Comparison of ENCODE assay signal across 8 cellular contexts in the genomic region with DNA sequence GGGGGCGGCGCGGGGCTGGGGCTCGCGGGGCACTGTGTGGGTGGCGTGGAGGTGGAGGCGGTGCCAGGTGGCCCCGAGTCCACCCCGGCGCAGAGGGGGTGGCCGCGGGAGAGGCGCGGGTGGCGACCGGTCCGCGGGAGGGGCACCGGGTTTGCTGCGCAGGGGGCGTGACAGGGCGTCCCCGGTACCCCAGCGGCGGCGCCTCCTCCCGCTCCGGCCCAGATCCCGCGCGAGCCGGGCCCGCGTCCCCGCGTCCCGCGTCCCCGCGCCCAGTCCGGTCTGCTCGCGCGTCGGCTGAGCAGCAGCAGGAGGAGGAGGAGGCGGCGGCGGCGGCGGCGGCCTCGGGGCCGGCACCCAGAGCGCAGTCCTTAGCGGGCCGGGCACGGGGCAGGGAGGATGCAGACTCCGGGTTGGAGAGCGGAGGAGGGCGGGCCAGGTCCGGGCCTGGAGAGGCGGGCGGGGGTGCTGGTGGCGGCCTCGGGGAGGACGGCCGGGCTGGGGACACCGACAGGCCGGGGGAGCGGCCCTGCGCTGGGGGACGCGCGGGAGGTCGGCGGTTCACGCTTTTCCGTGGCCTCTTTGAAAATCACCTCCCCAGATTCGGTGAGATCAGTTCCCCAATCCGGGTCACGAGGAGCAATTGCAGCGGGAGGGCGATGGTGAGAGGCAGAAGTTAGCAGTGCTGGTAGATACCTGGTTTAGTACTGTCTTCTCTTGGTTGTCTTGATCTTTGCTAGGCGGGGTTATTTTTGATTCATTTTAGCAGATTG. TPM values are rescaled to one million over a fixed set of nuclear protein-coding genes. Genes with fewer than 3 reads are reported as not detected.
A peak's percentile ranks its signal among the peaks of the same experiment; 100 is the strongest.
DNase-seq lines count a peak whose midpoint lies in the region; ATAC-seq, FAIRE-seq and TF ChIP-seq lines count a peak whose summit lies in the region.

No MANE protein-coding gene starts in this region.

- H3K4me1 Mint-ChIP-seq in activated naive CD8-positive, alpha-beta T cell treated with anti-CD3 and anti-CD28 coated beads, Interleukin-2, amount 10 ng/mL, durations not matched to agents 7 days and 5 days, result peaks cover 5% of the 10 kb centered on the region

- peaks cover 0 to 44% (median 21%) of the 10 kb centered on the region in 4 donors for H3K4me1 ChIP-seq in Peyer's patch
- peaks cover 45% of the 10 kb centered on the region for H3K4me1 ChIP-seq in cardiac muscle cell (ENCODE audit: low read depth)
- peaks cover 19 to 37% (median 26%) of the 10 kb centered on the region in 3 donors for H3K4me1 ChIP-seq in pancreas

- peak overlapping the region; percentile 84 for H3K4me3 Mint-ChIP-seq in activated naive CD8-positive, alpha-beta T cell treated with anti-CD3 and anti-CD28 coated beads, Interleukin-2, amount 10 ng/mL, durations not matched to agents 7 days and 5 days

- no peak for TF ChIP-seq CTCF in Peyer's patch (IDR thresholded peaks at IDR 0.05)
- TF ChIP-seq CTCF in cardiac muscle cell (IDR thresholded peaks at IDR 0.05; ENCODE audit: low read depth, low read length), result no peak
- no peak for TF ChIP-seq CTCF in pancreas (IDR thresholded peaks at IDR 0.05)

- intact Hi-C loops in pancreas (cut with DNase I), result loop anchor here in 2 of 3 donors (10.0 kb wide), 1 partner anchor 120 kb away; no protein-coding TSS in a partner anchor

- peak; percentile 56 for ATAC-seq in GM21447 (IDR thresholded peaks at IDR 0.05; ENCODE audit: unreplicated experiment)
- peak; percentile 15 for ATAC-seq in activated naive CD8-positive, alpha-beta T cell treated with anti-CD3 and anti-CD28 coated beads, Interleukin-2, amount 10 ng/mL, durations not matched to agents 7 days and 5 days (ENCODE audit: low read depth)
- ATAC-seq in pancreas, result peak; percentile 39 to 63 (median 43)

- DNase-seq in EL (peak; percentile 84), HT1080 (ENCODE audit: low read depth) (peak; percentile 47), Peyer's patch (peak; percentile 79 to 91 (median 83)), cardiac muscle cell (ENCODE audit: low read depth in 1 of 2, low spot score in 1 of 2) (peak; percentile 75 to 79), pancreas (peak; percentile 51 to 89 (median 62)), OCI-M1 (lab: John Stamatoyannopoulos, UW) (no peak)
- DNase-seq in activated naive CD8-positive, alpha-beta T cell treated with anti-CD3 and anti-CD28 coated beads, Interleukin-2, amount 10 ng/mL, durations not matched to agents 7 days and 5 days, result peak; percentile 52

- TF ChIP-seq POLR2A in Peyer's patch (IDR thresholded peaks at IDR 0.05), result peak; percentile 46 to 63

- H3K9me3 ChIP-seq in Peyer's patch (no peaks in the 10 kb centered on the region), cardiac muscle cell (ENCODE audit: low read depth) (no peaks in the 10 kb centered on the region), pancreas (no peaks in the 10 kb centered on the region)

- H3K27ac ChIP-seq in Peyer's patch (peak overlapping the region; percentile 86 to 97 (median 92)), cardiac muscle cell (peak overlapping the region; percentile 81), pancreas (peak overlapping the region; percentile 70 to 91 (median 78))

- H3K27me3 Mint-ChIP-seq in activated naive CD8-positive, alpha-beta T cell treated with anti-CD3 and anti-CD28 coated beads, Interleukin-2, amount 10 ng/mL, durations not matched to agents 7 days and 5 days, result peaks cover 69% of the 10 kb centered on the region

- H3K27me3 ChIP-seq in Peyer's patch, result no peaks in the 10 kb centered on the region
- H3K27me3 ChIP-seq in cardiac muscle cell, result no peaks in the 10 kb centered on the region
- H3K27me3 ChIP-seq in pancreas, result no peaks in the 10 kb centered on the region

- POLR2A ChIA-PET in activated naive CD8-positive, alpha-beta T cell treated with anti-CD3 and anti-CD28 coated beads, Interleukin-2, amount 10 ng/mL, durations not matched to agents 7 days and 5 days (lab: Charles Lee), result no interaction called here

- H3K4me3 ChIP-seq in Peyer's patch, result peak overlapping the region; percentile 76 to 96 (median 85)
- peak overlapping the region; percentile 91 for H3K4me3 ChIP-seq in cardiac muscle cell
- peak overlapping the region; percentile 47 to 86 (median 73) for H3K4me3 ChIP-seq in pancreas

- WGBS in pancreas, 2 donors, result 1% methylated on average over 40 to 84 of the region's 84 CpGs

- H3K36me3 ChIP-seq in Peyer's patch (no peaks in the 10 kb centered on the region), cardiac muscle cell (no peaks in the 10 kb centered on the region), pancreas (no peaks in the 10 kb centered on the region)

- H3K36me3 Mint-ChIP-seq in activated naive CD8-positive, alpha-beta T cell treated with anti-CD3 and anti-CD28 coated beads, Interleukin-2, amount 10 ng/mL, durations not matched to agents 7 days and 5 days, result no peaks in the 10 kb centered on the region

- FAIRE-seq in pancreas (lab: Jason Lieb, UNC), result no peak

- no peaks in the 10 kb centered on the region for H3K9me3 Mint-ChIP-seq in activated naive CD8-positive, alpha-beta T cell treated with anti-CD3 and anti-CD28 coated beads, Interleukin-2, amount 10 ng/mL, durations not matched to agents 7 days and 5 days

- H3K27ac Mint-ChIP-seq in activated naive CD8-positive, alpha-beta T cell treated with anti-CD3 and anti-CD28 coated beads, Interleukin-2, amount 10 ng/mL, durations not matched to agents 7 days and 5 days, result no peak overlapping the region

RNA-seq across cellular contexts. Expression of a gene that starts 1.6 kb away (rescaled TPM):
- total RNA-seq in HT1080 (2014; rRNA removed; shearing (Covaris generic)), result 144 and 162 TPM in 2 replicates
- polyA plus RNA-seq in HT1080 (2015; cell fraction: cytosol; rRNA removed), result 83.4 and 89.2 TPM in 2 replicates
- polyA plus RNA-seq in HT1080 (2015; cell fraction: nucleus; rRNA removed), result 375 and 390 TPM in 2 replicates
- total RNA-seq in Peyer's patch, result 100 to 1,000 TPM; 171 to 456 (median 340) TPM
- 1 to 10 TPM; 7.7 to 7.9 TPM for total RNA-seq in activated naive CD8-positive, alpha-beta T cell treated with anti-CD3 and anti-CD28 coated beads, Interleukin-2, amount 10 ng/mL, durations not matched to agents 7 days and 5 days
- 74.3 and 104 TPM in 2 replicates for total RNA-seq in cardiac muscle cell
- polyA plus RNA-seq in cardiac muscle cell, result 15.5 and 22.0 TPM in 2 replicates
- 10 to 100 TPM; 27.3 to 82.5 (median 34.1) TPM for total RNA-seq in pancreas
- 10 to 100 TPM; 39.9 to 44.5 TPM for polyA plus RNA-seq in pancreas
